ENCODE assay signal across 1 cellular context in the genomic region with DNA sequence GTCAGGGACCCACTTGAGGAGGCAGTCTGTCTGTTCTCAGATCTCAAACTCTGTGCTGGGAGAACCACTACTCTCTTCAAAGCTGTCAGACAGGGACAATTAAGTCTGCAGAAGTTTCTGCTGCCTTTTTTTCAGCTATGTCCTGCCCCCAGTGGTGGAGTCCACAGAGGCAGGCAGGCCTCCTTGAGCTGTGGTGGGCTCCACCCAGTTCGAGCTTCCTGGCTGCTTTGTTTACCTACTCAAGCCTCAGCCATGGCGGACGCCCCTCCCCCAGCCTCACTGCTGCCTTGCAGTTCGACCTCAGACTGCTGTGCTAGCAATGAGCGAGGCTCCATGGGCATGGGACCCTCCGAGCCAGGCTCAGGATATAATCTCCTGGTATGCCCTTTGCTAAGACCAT.
TF ChIP-seq lines count a peak whose summit lies in the region.
"Not testable (repeated sequence)": the region's sequence is repeated elsewhere in the genome, so short reads cannot be mapped to it uniquely, and the experiment has no call there.

No MANE protein-coding gene starts in this region.

TF ChIP-seq in HepG2, 621 proteins besides CTCF, POLR2A, EP300 and RAD21 (continued from another document):
- TF ChIP-seq, protein P1, sequence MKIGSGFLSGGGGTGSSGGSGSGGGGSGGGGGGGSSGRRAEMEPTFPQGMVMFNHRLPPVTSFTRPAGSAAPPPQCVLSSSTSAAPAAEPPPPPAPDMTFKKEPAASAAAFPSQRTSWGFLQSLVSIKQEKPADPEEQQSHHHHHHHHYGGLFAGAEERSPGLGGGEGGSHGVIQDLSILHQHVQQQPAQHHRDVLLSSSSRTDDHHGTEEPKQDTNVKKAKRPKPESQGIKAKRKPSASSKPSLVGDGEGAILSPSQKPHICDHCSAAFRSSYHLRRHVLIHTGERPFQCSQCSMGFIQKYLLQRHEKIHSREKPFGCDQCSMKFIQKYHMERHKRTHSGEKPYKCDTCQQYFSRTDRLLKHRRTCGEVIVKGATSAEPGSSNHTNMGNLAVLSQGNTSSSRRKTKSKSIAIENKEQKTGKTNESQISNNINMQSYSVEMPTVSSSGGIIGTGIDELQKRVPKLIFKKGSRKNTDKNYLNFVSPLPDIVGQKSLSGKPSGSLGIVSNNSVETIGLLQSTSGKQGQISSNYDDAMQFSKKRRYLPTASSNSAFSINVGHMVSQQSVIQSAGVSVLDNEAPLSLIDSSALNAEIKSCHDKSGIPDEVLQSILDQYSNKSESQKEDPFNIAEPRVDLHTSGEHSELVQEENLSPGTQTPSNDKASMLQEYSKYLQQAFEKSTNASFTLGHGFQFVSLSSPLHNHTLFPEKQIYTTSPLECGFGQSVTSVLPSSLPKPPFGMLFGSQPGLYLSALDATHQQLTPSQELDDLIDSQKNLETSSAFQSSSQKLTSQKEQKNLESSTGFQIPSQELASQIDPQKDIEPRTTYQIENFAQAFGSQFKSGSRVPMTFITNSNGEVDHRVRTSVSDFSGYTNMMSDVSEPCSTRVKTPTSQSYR (CRISPR knock-in tag; IDR thresholded peaks at IDR 0.05; ENCODE audit: borderline replicate concordance) = peak; percentile 82; the same call in 1 of the 2 replicates
- TF ChIP-seq FOXA1 (IDR thresholded peaks at IDR 0.05) = not testable (repeated sequence)
- TF ChIP-seq FOXA1 (CRISPR knock-in tag; IDR thresholded peaks at IDR 0.05) = peak; percentile 48
- TF ChIP-seq YY1 (IDR thresholded peaks at IDR 0.05; ENCODE audit: insufficient read depth, insufficient replicate concordance, low read depth, low read length) = peak; percentile 32
- 0 out of 2 replicates have a peak, but pooled peaks have one; percentile 20 for TF ChIP-seq HOXA3 (CRISPR knock-in tag; IDR thresholded peaks at IDR 0.05)
